In genomic region chr20:37915800-37916570, GRCh38 we compare ENCODE assay signal across 13 cellular contexts. TPM values are rescaled to one million over a fixed set of nuclear protein-coding genes. Genes with fewer than 3 reads are reported as not detected.
A peak's percentile ranks its signal among the peaks of the same experiment; 100 is the strongest.
DNase-seq lines count a peak whose midpoint lies in the region; ATAC-seq and TF ChIP-seq lines count a peak whose summit lies in the region.
"Had no signal": no experiment of that assay in that cellular context is flagged by ENCODE, and none has a peak within 500 bp of the region (broad histone marks: within the 10 kb centered on the region; RNA-seq: fewer than 3 reads in every experiment).

No MANE protein-coding gene starts in this region.

- ATAC-seq in GM21576 (IDR thresholded peaks at IDR 0.05; ENCODE audit: unreplicated experiment), result no peak
- no peak for ATAC-seq in HG03469 (IDR thresholded peaks at IDR 0.05; ENCODE audit: unreplicated experiment)
- ATAC-seq in GM18858 (IDR thresholded peaks at IDR 0.05; ENCODE audit: unreplicated experiment), result no peak

- H3K9me3 Mint-ChIP-seq in nephron progenitor cell, result no peaks in the 10 kb centered on the region

- peaks cover 6% of the 10 kb centered on the region for H3K27me3 Mint-ChIP-seq in nephron progenitor cell (ENCODE audit: low read depth, poor library complexity)

- peaks cover 81% of the 10 kb centered on the region for H3K4me1 Mint-ChIP-seq in nephron progenitor cell

- no peak overlapping the region for H3K4me3 ChIP-seq in epithelial cell of proximal tubule (ENCODE audit: low read depth, low read length)

- H3K4me3 Mint-ChIP-seq in nephron progenitor cell, result peak overlapping the region; percentile 72

- TF ChIP-seq CTCF in epithelial cell of proximal tubule (conservative IDR thresholded peaks at IDR 0.05; ENCODE audit: low read depth, low read length) (peak; percentile 10), nephron progenitor cell (IDR thresholded peaks at IDR 0.05) (no peak)

- H3K27ac Mint-ChIP-seq in nephron progenitor cell, result no peak overlapping the region

- H3K36me3 Mint-ChIP-seq in nephron progenitor cell (ENCODE audit: low read depth), result no peaks in the 10 kb centered on the region

- peak; percentile 34 for DNase-seq in DMS 273 treated with DMSO at 0.1 percent for 48 hours (lab: John Stamatoyannopoulos, UW)
- DNase-seq in NCI-H1694 (lab: John Stamatoyannopoulos, UW), result peak; percentile 26
- no peak for DNase-seq in epithelial cell of proximal tubule (ENCODE audit: low read depth)
- DNase-seq in nephron progenitor cell, result peak; percentile 43
- no peak for DNase-seq in activated effector memory CD4-positive, alpha-beta T cell treated with anti-CD3 and anti-CD28 coated beads, Interleukin-2, amount 50 U/mL, for 16 hours
- DNase-seq: activated CD4-positive, CD25-positive, alpha-beta regulatory T cell; activated gamma-delta T cell; Calu3; Peyer's patch; transverse colon had no signal

RNA-seq across cellular contexts. Expression of gene VSTM2L, which starts 13.1 kb away (rescaled TPM):
- total RNA-seq in epithelial cell of proximal tubule, result 2.8 and 4.5 TPM in 2 replicates

Comparison
In these comparisons a context has a peak if more than half of its experiments do, and no peak if none do; other contexts are left out.
1. DNase-seq: peak in DMS 273 treated with DMSO at 0.1 percent for 48 hours (single experiment), NCI-H1694 (single experiment) and nephron progenitor cell (single experiment); none in epithelial cell of proximal tubule (single experiment) and activated effector memory CD4-positive, alpha-beta T cell treated with anti-CD3 and anti-CD28 coated beads, Interleukin-2, amount 50 U/mL, for 16 hours (single experiment).